In the genomic region with DNA sequence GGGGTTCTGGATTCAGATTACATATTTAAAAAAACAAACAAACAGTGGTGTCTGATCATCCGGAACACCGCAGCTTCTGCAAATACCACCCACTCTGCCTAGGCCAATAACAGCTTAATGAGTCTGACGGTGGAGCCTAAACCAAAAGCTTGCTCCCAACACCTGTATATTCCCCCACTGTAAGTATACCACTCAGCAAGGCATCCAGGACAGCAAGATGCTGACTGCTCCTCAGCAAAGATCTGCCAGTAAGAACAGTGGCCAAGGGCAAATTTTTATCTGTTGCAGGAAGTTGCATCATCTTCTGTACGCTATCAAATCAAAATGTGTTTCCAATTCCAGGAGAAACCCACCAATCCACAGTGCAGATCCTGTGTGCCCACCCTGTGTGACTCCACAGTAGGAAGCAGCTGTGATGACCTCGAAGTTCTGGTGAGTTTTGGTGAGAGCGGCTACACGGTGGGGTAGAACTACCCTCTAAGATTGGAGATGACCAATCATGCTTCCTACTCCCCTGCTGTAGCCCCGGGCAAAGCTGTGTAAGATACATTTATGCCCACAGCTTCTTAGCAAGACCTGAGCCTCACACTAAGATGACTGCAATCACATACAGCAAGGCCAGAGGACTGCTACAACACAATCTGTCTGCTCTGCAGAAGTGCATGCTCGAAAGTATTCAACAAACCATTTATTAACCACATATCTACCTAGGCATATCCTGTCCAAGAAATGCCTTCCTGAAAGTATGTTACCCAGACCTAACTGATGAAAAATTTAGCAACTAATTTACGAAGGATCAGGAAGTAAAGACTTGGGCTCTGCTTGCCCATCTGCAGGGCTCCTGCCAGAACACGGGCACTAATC, we compare ENCODE assay signal across 8 cellular contexts. TPM values are rescaled to one million over a fixed set of nuclear protein-coding genes. Genes with fewer than 3 reads are reported as not detected.
DNase-seq lines count a peak whose midpoint lies in the region; ATAC-seq and TF ChIP-seq lines count a peak whose summit lies in the region.

No MANE protein-coding gene starts in this region.

- H3K27ac Mint-ChIP-seq in CD4-positive, alpha-beta T cell: peak overlapping the region; percentile 13
- H3K27ac Mint-ChIP-seq in HFFc6: no peak overlapping the region

- no peak for TF ChIP-seq CTCF in CD4-positive, alpha-beta T cell (IDR thresholded peaks at IDR 0.05)
- no peak for TF ChIP-seq CTCF in MM.1S (IDR thresholded peaks at IDR 0.05; ENCODE audit: low read length)
- no peak for TF ChIP-seq CTCF in HFFc6 (IDR thresholded peaks at IDR 0.05)

- H3K27ac ChIP-seq in CD4-positive, alpha-beta T cell (ENCODE audit: low read depth, low read length): no peak overlapping the region
- no peak overlapping the region for H3K27ac ChIP-seq in MM.1S (ENCODE audit: low read length)
- peak overlapping the region; percentile 7 for H3K27ac ChIP-seq in adipose tissue (ENCODE audit: low read depth, low read length)

- peaks cover 32% of the 10 kb centered on the region for H3F3A ChIP-seq in MM.1S (ENCODE audit: insufficient read depth, low read length)

- no peaks in the 10 kb centered on the region for H3K79me2 ChIP-seq in MM.1S (ENCODE audit: low read length)

- no peaks in the 10 kb centered on the region for H3K9me2 ChIP-seq in MM.1S (replicated peaks; ENCODE audit: insufficient read depth, low read length)

- no peak for DNase-seq in CD4-positive, alpha-beta T cell
- peak; percentile 61 for DNase-seq in MM.1S
- DNase-seq in AG08395 (ENCODE audit: low spot score): no peak
- DNase-seq in HFFc6: no peak
- no peak for DNase-seq in COR-L47 (lab: John Stamatoyannopoulos, UW)
- DNase-seq in stimulated activated CD4-positive, alpha-beta T cell treated with anti-CD3 and anti-CD28 coated beads, Interleukin-12 subunit alpha, Interleukin-12 subunit beta, amount 100 ng/mL, for 4 hours: no peak

- ATAC-seq in CD4-positive, alpha-beta T cell (ENCODE audit: poor library complexity): no peak
- ATAC-seq in GM21423 (IDR thresholded peaks at IDR 0.05; ENCODE audit: unreplicated experiment): peak; percentile 53

- WGBS in adipose tissue, 3 donors: 52 to 78% (median 63%) methylated on average over 11 of the region's 11 CpGs

- H3K4me2 ChIP-seq in MM.1S (ENCODE audit: low read depth, low read length): no peak overlapping the region; the same call in 1 of the 2 replicates

- no peak overlapping the region for H3K4me3 Mint-ChIP-seq in CD4-positive, alpha-beta T cell
- H3K4me3 Mint-ChIP-seq in HFFc6: no peak overlapping the region

- H3K36me3 Mint-ChIP-seq in CD4-positive, alpha-beta T cell (ENCODE audit: low read depth): no peaks in the 10 kb centered on the region
- H3K36me3 Mint-ChIP-seq in HFFc6 (ENCODE audit: low read depth): peaks cover 9% of the 10 kb centered on the region; the same call in 1 of the 2 replicates

- H3K27me3 Mint-ChIP-seq in CD4-positive, alpha-beta T cell: no peaks in the 10 kb centered on the region
- H3K27me3 Mint-ChIP-seq in HFFc6 (ENCODE audit: insufficient read depth): no peaks in the 10 kb centered on the region

- no peaks in the 10 kb centered on the region for H3K9me3 Mint-ChIP-seq in CD4-positive, alpha-beta T cell
- peaks cover 52% of the 10 kb centered on the region for H3K9me3 Mint-ChIP-seq in HFFc6

- intact Hi-C loops in CD4-positive, alpha-beta T cell (cut with DNase I, micrococcal nuclease): no loop called here

- H3K4me3 ChIP-seq in MM.1S (ENCODE audit: low read length): no peak overlapping the region

- no peak overlapping the region for H3K9ac ChIP-seq in MM.1S (ENCODE audit: low read length)

- POLR2A ChIA-PET in CD4-positive, alpha-beta T cell (lab: Charles Lee): interaction anchor here (0.6 to 1.1 kb wide), 2 partner anchors 28 to 472 kb away, joined by 3 read pairs; no protein-coding TSS in a partner anchor

- peaks cover 42% of the 10 kb centered on the region for H3K4me1 ChIP-seq in MM.1S (ENCODE audit: low read length)

- no peaks in the 10 kb centered on the region for H3K9me3 ChIP-seq in CD4-positive, alpha-beta T cell (ENCODE audit: control insufficient read depth, low read length)
- H3K9me3 ChIP-seq in MM.1S (replicated peaks; ENCODE audit: insufficient read depth, low read length): no peaks in the 10 kb centered on the region

- H4K20me1 ChIP-seq in MM.1S (ENCODE audit: insufficient read depth, low read length): no peaks in the 10 kb centered on the region

- peaks cover 22% of the 10 kb centered on the region for H3K4me1 Mint-ChIP-seq in CD4-positive, alpha-beta T cell (ENCODE audit: low read depth)
- no peaks in the 10 kb centered on the region for H3K4me1 Mint-ChIP-seq in HFFc6 (ENCODE audit: low read depth)

- no peaks in the 10 kb centered on the region for H3K27me3 ChIP-seq in CD4-positive, alpha-beta T cell (ENCODE audit: control insufficient read depth, insufficient read depth, low read length)
- no peaks in the 10 kb centered on the region; the same call in 1 of the 2 replicates for H3K27me3 ChIP-seq in MM.1S (replicated peaks; ENCODE audit: insufficient read depth, low read length)

- H3K36me3 ChIP-seq in MM.1S (replicated peaks; ENCODE audit: insufficient read depth, low read length): no peaks in the 10 kb centered on the region

- CTCF ChIA-PET in CD4-positive, alpha-beta T cell (lab: Charles Lee): no interaction called here

- no peak overlapping the region for H2AFZ ChIP-seq in MM.1S (ENCODE audit: low read length)

RNA-seq across cellular contexts. Expression of gene SIPA1L2, which starts 30.5 kb away (rescaled TPM):
- 1 to 10 TPM; 1.8 to 1.9 TPM for total RNA-seq in CD4-positive, alpha-beta T cell
- 10 to 100 TPM in 1 of 3 donors, 1 to 10 TPM in 2; 2.7 to 12.3 (median 8.3) TPM for polyA plus RNA-seq in adipose tissue
- total RNA-seq in HFFc6 (2021; fragmentation: NEBNext Ultra II Directional; extraction: Animal tissue kit (Norgen Biotek cat#: 25700)): under 1 TPM in 5 of 6 experiments, not detected in 1; 0.02 to 0.05 (median 0.02) TPM
